8 cellular contexts compared by ENCODE assay signal in genomic region chr12:48852734-48853168, GRCh38. TPM values are rescaled to one million over a fixed set of nuclear protein-coding genes. Genes with fewer than 3 reads are reported as not detected.
DNase-seq lines count a peak whose midpoint lies in the region; ATAC-seq and TF ChIP-seq lines count a peak whose summit lies in the region.

No MANE protein-coding gene starts in this region.

- no peak for ATAC-seq in CD8-positive, alpha-beta T cell
- no peak for ATAC-seq in GM18519 (IDR thresholded peaks at IDR 0.05; ENCODE audit: low FRiP score, unreplicated experiment)
- ATAC-seq in HG03135 (IDR thresholded peaks at IDR 0.05; ENCODE audit: unreplicated experiment): no peak

- POLR2A ChIA-PET in CD8-positive, alpha-beta T cell (lab: Charles Lee): interaction anchor here (0.6 to 3.6 kb wide), 14 partner anchors 13 to 127 kb away, joined by 3 to 41 read pairs (median 4); partner anchors contain the start of genes FKBP11, RND1 and WNT1

- no peak for TF ChIP-seq POLR2A in breast epithelium (IDR thresholded peaks at IDR 0.05)

- no peaks in the 10 kb centered on the region for H3K36me3 ChIP-seq in CD8-positive, alpha-beta T cell (ENCODE audit: insufficient read depth, low read length)
- no peaks in the 10 kb centered on the region for H3K36me3 ChIP-seq in breast epithelium
- peaks cover 0 to 7% of the 10 kb centered on the region in 2 donors for H3K36me3 ChIP-seq in mucosa of rectum (ENCODE audit: control insufficient read depth in 2 of 2, insufficient read depth in 2 of 2, low read length in 2 of 2)

- no peaks in the 10 kb centered on the region for H3K9me3 ChIP-seq in CD8-positive, alpha-beta T cell (ENCODE audit: low read length)
- H3K9me3 ChIP-seq in breast epithelium (no peaks in the 10 kb centered on the region), mucosa of rectum (ENCODE audit: control insufficient read depth in 2 of 2, low read length in 2 of 2) (no peaks in the 10 kb centered on the region)

- H3K27ac ChIP-seq in CD8-positive, alpha-beta T cell (ENCODE audit: low read depth, low read length): peak overlapping the region; percentile 96
- peak overlapping the region; percentile 85 for H3K27ac ChIP-seq in HL-60 (replicated peaks)
- H3K27ac ChIP-seq in breast epithelium: peak overlapping the region; percentile 88 to 92
- peak overlapping the region; percentile 75 for H3K27ac ChIP-seq in mucosa of rectum (ENCODE audit: low read depth in 2 of 2, low read length in 2 of 2)

- intact Hi-C loops in CD8-positive, alpha-beta T cell (cut with DNase I, micrococcal nuclease): loop anchor here (1.0 to 10.0 kb wide), 13 partner anchors 13 to 470 kb away; partner anchors contain the start of genes FKBP11 (in 2 of the 2), PRKAG1 (in 2 of the 2), RND1 (in 2 of the 2) and CACNB3 (in 1 of the 2)
- intact Hi-C loops in breast epithelium (cut with DNase I; ENCODE audit: low total_unique reads): no loop called here

- H3K4me3 Mint-ChIP-seq in CD8-positive, alpha-beta T cell: peak overlapping the region; percentile 99

- peak overlapping the region; percentile 67 for H3K4me3 ChIP-seq in CD8-positive, alpha-beta T cell (ENCODE audit: low read depth, low read length)
- H3K4me3 ChIP-seq in HL-60 (replicated peaks; ENCODE audit: insufficient read depth, low read length): peak overlapping the region; percentile 93
- H3K4me3 ChIP-seq in breast epithelium: peak overlapping the region; percentile 74 to 88 (median 85)
- peak overlapping the region; percentile 96 to 98 for H3K4me3 ChIP-seq in mucosa of rectum (ENCODE audit: low read length in 2 of 2)

- TF ChIP-seq CTCF in CD8-positive, alpha-beta T cell (IDR thresholded peaks at IDR 0.05): no peak
- TF ChIP-seq CTCF in HL-60 (IDR thresholded peaks at IDR 0.05; ENCODE audit: insufficient read depth, low read length) (no peak), breast epithelium (IDR thresholded peaks at IDR 0.05) (no peak)

- no peaks in the 10 kb centered on the region for H3K9me3 Mint-ChIP-seq in CD8-positive, alpha-beta T cell

- no peaks in the 10 kb centered on the region for H3K27me3 ChIP-seq in CD8-positive, alpha-beta T cell (ENCODE audit: insufficient read depth, low read length)
- no peaks in the 10 kb centered on the region for H3K27me3 ChIP-seq in HL-60 (ENCODE audit: insufficient read depth, poor library complexity, severe bottlenecking)
- H3K27me3 ChIP-seq in breast epithelium: no peaks in the 10 kb centered on the region
- H3K27me3 ChIP-seq in mucosa of rectum (ENCODE audit: control insufficient read depth in 2 of 2, insufficient read depth in 2 of 2, low read length in 2 of 2): no peaks in the 10 kb centered on the region

- CTCF ChIA-PET in CD8-positive, alpha-beta T cell (lab: Charles Lee): interaction anchor here (0.7 to 12.7 kb wide), 51 partner anchors 8 to 768 kb away, joined by 3 to 270 read pairs (median 5); partner anchors contain the start of genes ARF3, DDN, DHH and FKBP11

- peak overlapping the region; percentile 99 for H3K27ac Mint-ChIP-seq in CD8-positive, alpha-beta T cell

- peaks cover 40% of the 10 kb centered on the region for H3K4me1 Mint-ChIP-seq in CD8-positive, alpha-beta T cell (ENCODE audit: low read depth)

- peak overlapping the region; percentile 69 to 96 for H3K9ac ChIP-seq in mucosa of rectum (ENCODE audit: low read depth in 1 of 2, low read length in 2 of 2)

- peaks cover 28% of the 10 kb centered on the region for H3K4me1 ChIP-seq in CD8-positive, alpha-beta T cell (ENCODE audit: insufficient read depth, low read length)
- H3K4me1 ChIP-seq in breast epithelium (no peaks in the 10 kb centered on the region), mucosa of rectum (ENCODE audit: control insufficient read depth in 2 of 2, insufficient read depth in 2 of 2, low read length in 2 of 2) (peaks cover 17 to 21% of the 10 kb centered on the region in 2 donors)

- no peaks in the 10 kb centered on the region for H3K27me3 Mint-ChIP-seq in CD8-positive, alpha-beta T cell (ENCODE audit: low read depth)

- peaks cover 28% of the 10 kb centered on the region for H3K36me3 Mint-ChIP-seq in CD8-positive, alpha-beta T cell

- no peak for DNase-seq in CD8-positive, alpha-beta T cell
- no peak for DNase-seq in HL-60 (ENCODE audit: low read depth in 1 of 2, low spot score in 1 of 2)
- no peak for DNase-seq in breast epithelium (ENCODE audit: low spot score in 2 of 2)
- no peak for DNase-seq in anterior cingulate cortex (lab: John Stamatoyannopoulos, UW)
- no peak for DNase-seq in NCI-H510A treated with DMSO at 0.1 percent for 48 hours (lab: John Stamatoyannopoulos, UW)

RNA-seq across cellular contexts. Expression of gene DDX23, which starts 0.8 kb away (rescaled TPM):
- 10 to 100 TPM; 70.6 to 76.4 TPM for total RNA-seq in CD8-positive, alpha-beta T cell
- 10 to 100 TPM; 65.4 to 89.9 (median 76.0) TPM for total RNA-seq in breast epithelium

RNA-seq across cellular contexts. Expression of gene RND1, which starts 12.9 kb away (rescaled TPM):
- total RNA-seq in CD8-positive, alpha-beta T cell: 10 to 100 TPM; 11.9 to 12.9 TPM
- 1 to 10 TPM; 1.1 to 5.4 (median 3.3) TPM for total RNA-seq in breast epithelium

RNA-seq across cellular contexts. Expression of gene CACNB3, which starts 34.5 kb away (rescaled TPM):
- total RNA-seq in CD8-positive, alpha-beta T cell: 1 to 10 TPM; 3.2 to 4.2 TPM
- total RNA-seq in breast epithelium: 10 to 100 TPM in 2 of 3 donors, 1 to 10 TPM in 1; 4.0 to 17.0 (median 10.8) TPM
